7 cellular contexts compared by ENCODE assay signal in the genomic region with DNA sequence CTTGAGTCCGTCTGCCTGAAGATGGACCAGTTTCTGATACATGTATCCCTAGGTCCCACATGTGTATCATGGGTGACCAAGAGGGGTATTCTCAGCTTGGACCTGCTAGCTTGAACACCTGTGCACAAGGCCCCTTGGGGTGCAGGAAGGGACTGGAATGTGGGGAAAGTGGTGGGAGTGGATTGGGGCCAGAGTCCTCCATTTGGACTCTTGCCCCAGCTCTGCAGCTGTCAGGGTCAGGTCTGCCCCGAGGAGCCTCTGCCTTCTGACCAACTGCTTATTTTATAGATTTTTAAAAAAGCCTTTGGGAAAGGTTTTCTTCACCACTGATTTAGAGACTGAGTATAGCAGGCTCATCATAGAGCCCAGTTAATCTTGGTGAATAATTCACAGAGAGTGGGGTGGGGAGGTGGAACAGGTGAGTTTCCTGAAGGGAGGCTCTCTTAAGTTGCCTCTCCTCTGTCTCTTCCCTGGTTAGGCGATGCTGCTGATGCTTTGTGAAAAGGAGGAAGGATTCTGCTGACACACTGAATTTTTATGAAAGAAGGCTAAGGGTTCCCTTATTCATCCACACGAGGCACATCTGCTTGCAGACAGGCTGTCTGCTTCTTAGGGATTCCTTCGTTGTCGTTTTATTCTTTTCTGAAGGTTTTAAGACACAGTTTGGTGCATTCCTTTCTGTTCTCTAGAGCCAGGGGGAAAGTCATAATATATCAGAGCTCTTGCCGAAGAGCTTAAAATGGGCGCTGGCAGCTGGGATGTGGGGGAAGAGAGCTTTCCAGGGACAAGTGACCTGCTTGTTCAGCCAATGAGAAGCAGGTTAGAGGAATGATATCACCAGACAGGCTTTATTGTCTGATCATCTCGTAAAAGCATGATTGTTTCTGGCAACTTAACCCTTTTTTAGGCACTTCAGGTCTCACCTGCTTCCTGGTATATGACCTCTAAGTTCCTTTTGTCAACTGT. TPM values are rescaled to one million over a fixed set of nuclear protein-coding genes. Genes with fewer than 3 reads are reported as not detected.
DNase-seq lines count a peak whose midpoint lies in the region; ATAC-seq lines count a peak whose summit lies in the region.

No MANE protein-coding gene starts in this region.

- no peak overlapping the region for H3K4me3 Mint-ChIP-seq in stimulated activated memory B cell treated with anti-CD40 and anti-IgM and Interleukin-4, amounts not matched to agents 10 μg/mL and 1 μg/mL and 100 μg/mL, for 72 hours

- H3K9me3 ChIP-seq in SJCRH30 (replicated peaks) (no peaks in the 10 kb centered on the region), iPS-15b (ENCODE audit: control insufficient read depth, insufficient read depth, low read length) (no peaks in the 10 kb centered on the region)

- peaks cover 6% of the 10 kb centered on the region; the same call in 1 of the 2 replicates for H3K36me3 ChIP-seq in SJCRH30
- no peaks in the 10 kb centered on the region for H3K36me3 ChIP-seq in iPS-15b (ENCODE audit: control insufficient read depth, insufficient read depth, low read length)

- H3K36me3 Mint-ChIP-seq in stimulated activated memory B cell treated with anti-CD40 and anti-IgM and Interleukin-4, amounts not matched to agents 10 μg/mL and 1 μg/mL and 100 μg/mL, for 72 hours = peaks cover 25% of the 10 kb centered on the region

- H3K27me3 ChIP-seq in SJCRH30 (no peaks in the 10 kb centered on the region), iPS-15b (ENCODE audit: control insufficient read depth, insufficient read depth, low read length) (no peaks in the 10 kb centered on the region)

- H3K27ac ChIP-seq in SJCRH30 = peak overlapping the region; percentile 90

- no peaks in the 10 kb centered on the region for H3K27me3 Mint-ChIP-seq in stimulated activated memory B cell treated with anti-CD40 and anti-IgM and Interleukin-4, amounts not matched to agents 10 μg/mL and 1 μg/mL and 100 μg/mL, for 72 hours

- peaks cover 71% of the 10 kb centered on the region for H3K4me1 Mint-ChIP-seq in stimulated activated memory B cell treated with anti-CD40 and anti-IgM and Interleukin-4, amounts not matched to agents 10 μg/mL and 1 μg/mL and 100 μg/mL, for 72 hours

- H3K4me1 ChIP-seq in SJCRH30 (peaks cover 28% of the 10 kb centered on the region), iPS-15b (ENCODE audit: control insufficient read depth, insufficient read depth, low read length) (peaks cover 6% of the 10 kb centered on the region)

- no peak for ATAC-seq in stimulated activated memory B cell treated with anti-CD40 and anti-IgM and Interleukin-4, amounts not matched to agents 10 μg/mL and 1 μg/mL and 100 μg/mL, for 72 hours
- ATAC-seq in GM21360 (IDR thresholded peaks at IDR 0.05; ENCODE audit: unreplicated experiment) = no peak
- ATAC-seq in GM21737 (IDR thresholded peaks at IDR 0.05; ENCODE audit: unreplicated experiment) = no peak
- no peak for ATAC-seq in GM18502 (IDR thresholded peaks at IDR 0.05; ENCODE audit: poor library complexity, unreplicated experiment)

- H3K9me3 Mint-ChIP-seq in stimulated activated memory B cell treated with anti-CD40 and anti-IgM and Interleukin-4, amounts not matched to agents 10 μg/mL and 1 μg/mL and 100 μg/mL, for 72 hours = no peaks in the 10 kb centered on the region

- DNase-seq in NCI-H1092 (lab: John Stamatoyannopoulos, UW) (peak; percentile 69), SJCRH30 (peak; percentile 86 to 90)

- peak overlapping the region; percentile 51 for H3K27ac Mint-ChIP-seq in stimulated activated memory B cell treated with anti-CD40 and anti-IgM and Interleukin-4, amounts not matched to agents 10 μg/mL and 1 μg/mL and 100 μg/mL, for 72 hours

- peak overlapping the region; percentile 6 for H3K9ac ChIP-seq in iPS-15b (ENCODE audit: low read depth, low read length)

- peak overlapping the region; percentile 44 for H3K4me3 ChIP-seq in SJCRH30
- H3K4me3 ChIP-seq in iPS-15b (ENCODE audit: low read depth, low read length) = no peak overlapping the region

RNA-seq across cellular contexts. Expression of a gene that starts 19.9 kb away (rescaled TPM):
- total RNA-seq in SJCRH30 (2014; rRNA removed; shearing (Covaris generic)) = 66.8 and 67.0 TPM in 2 replicates
